ENCODE assay signal across 14 cellular contexts in genomic region chr2:9102861-9103662, GRCh38.
A peak's percentile ranks its signal among the peaks of the same experiment; 100 is the strongest.
DNase-seq lines count a peak whose midpoint lies in the region; ATAC-seq, FAIRE-seq and TF ChIP-seq lines count a peak whose summit lies in the region.
"Had no signal": no experiment of that assay in that cellular context is flagged by ENCODE, and none has a peak within 500 bp of the region (broad histone marks: within the 10 kb centered on the region; RNA-seq: fewer than 3 reads in every experiment).

No MANE protein-coding gene starts in this region.

- H3K9ac ChIP-seq in BLaER1 = no peak overlapping the region
- peak overlapping the region in 1 of 4 experiments; percentile 22; a peak in 2 of 7 replicates for H3K9ac ChIP-seq in H1 (replicated peaks in 1 of 4; ENCODE audit: extremely low read depth in 1 of 4, low read depth in 3 of 4, low read length in 3 of 4)

- no peak for FAIRE-seq in H1 (lab: Jason Lieb, UNC)

- H3K56ac ChIP-seq in H1 (replicated peaks; ENCODE audit: insufficient read length, low read depth, low read length) = no peak overlapping the region

- peaks cover 13% of the 10 kb centered on the region; the same call in 1 of the 2 replicates for H3K27me3 ChIP-seq in BLaER1
- peaks cover 0 to 20% (median 13%) of the 10 kb centered on the region in 4 experiments; a peak in 5 of 7 replicates for H3K27me3 ChIP-seq in H1 (replicated peaks in 1 of 4; ENCODE audit: control insufficient read depth in 3 of 4, extremely low read depth in 1 of 4, insufficient read depth in 3 of 4, low read length in 3 of 4)
- H3K27me3 ChIP-seq: uterus had no signal

- H2AFZ ChIP-seq in H1 (ENCODE audit: low read length) = peak overlapping the region; percentile 53; the same call in 1 of the 2 replicates

- peak overlapping the region; percentile 69; the same call in 1 of the 2 replicates for H2BK12ac ChIP-seq in H1 (ENCODE audit: low read depth, low read length)

- H3K14ac ChIP-seq in H1 (ENCODE audit: insufficient read length) = no peak overlapping the region

- no peaks in the 10 kb centered on the region for H3K79me2 ChIP-seq in H1 (ENCODE audit: control insufficient read depth in 1 of 2, insufficient read depth in 2 of 2, low read length in 2 of 2)

- H3K4me1 ChIP-seq in BLaER1 = peaks cover 59% of the 10 kb centered on the region
- H3K4me1 ChIP-seq in H1 (replicated peaks in 1 of 4; ENCODE audit: control insufficient read depth in 3 of 4, insufficient read depth in 4 of 4, low read length in 3 of 4) = peaks cover 0 to 18% (median 11%) of the 10 kb centered on the region in 4 experiments; a peak in 6 of 7 replicates
- H3K4me1 ChIP-seq: uterus had no signal

- H2AK5ac ChIP-seq in H1 (ENCODE audit: low read depth, low read length) = no peak overlapping the region

- DNase-seq in LNCaP clone FGC (ENCODE audit: low read depth) (peak; percentile 25), H1 (ENCODE audit: low read depth in 1 of 2, low spot score in 2 of 2) (peak in 1 of 2 experiments; percentile 60), mucosa of gallbladder (ENCODE audit: low spot score) (peak; percentile 66), ecto neural progenitor cell (ENCODE audit: low spot score) (no peak), globus pallidus (ENCODE audit: low spot score) (no peak)
- DNase-seq: activated CD4-positive, alpha-beta T cell treated with anti-CD3 and anti-CD28 coated beads, Interleukin-2, amount 50 U/mL, for 4 hours; activated naive CD8-positive, alpha-beta T cell treated with anti-CD3 and anti-CD28 coated beads for 36 hours; left cardiac atrium; NCI-H446; uterus had no signal

- no peak for TF ChIP-seq CTCF in LNCaP clone FGC (IDR thresholded peaks at IDR 0.05; ENCODE audit: control insufficient read depth, extremely low read depth, insufficient read depth)
- no peak; a peak in 1 of 4 replicates for TF ChIP-seq CTCF in H1 (IDR thresholded peaks at IDR 0.05; ENCODE audit: control extremely low read depth in 1 of 3, insufficient read depth in 1 of 3, low read depth in 1 of 3, low read length in 3 of 3)

- no peaks in the 10 kb centered on the region; the same call in 1 of the 2 replicates for H3K23me2 ChIP-seq in H1 (ENCODE audit: low read depth, low read length)

- no peak for TF ChIP-seq EP300 in H1 (IDR thresholded peaks at IDR 0.05; ENCODE audit: borderline replicate concordance in 1 of 2, low read depth in 2 of 2, low read length in 2 of 2)

- H4K5ac ChIP-seq in H1 (ENCODE audit: insufficient read length, low read depth, low read length) = no peak overlapping the region

- H3K36me3 ChIP-seq in BLaER1 (no peaks in the 10 kb centered on the region), H1 (ENCODE audit: control insufficient read depth in 2 of 4, insufficient read depth in 4 of 4, low read length in 3 of 4) (no peaks in the 10 kb centered on the region)
- H3K36me3 ChIP-seq: uterus had no signal

- no peak for TF ChIP-seq RAD21 in H1 (IDR thresholded peaks at IDR 0.05 in 1 of 2, conservative IDR thresholded peaks at IDR 0.05 in 1 of 2; ENCODE audit: low read depth in 2 of 2, low read length in 2 of 2)

- WGBS in H1 (ENCODE audit: extremely low coverage in 1 of 2, insufficient coverage in 1 of 2, insufficient read length in 1 of 2, insufficient replicate concordance in 2 of 2, low coverage in 1 of 2, low lambda C conversion rate in 2 of 2, missing lambda C conversion rate in 1 of 2), 2 experiments = 17% methylated on average over 18 of the region's 21 CpGs; no CpG with 5 or more reads in 1 of the 2 experiments

- ATAC-seq in HG02623 (IDR thresholded peaks at IDR 0.05; ENCODE audit: unreplicated experiment) (no peak), HG03196 (IDR thresholded peaks at IDR 0.05; ENCODE audit: unreplicated experiment) (no peak)
- ATAC-seq: left cardiac atrium had no signal

- POLR2A ChIA-PET in H1 (lab: Charles Lee; ENCODE audit: partially characterized antibody) = interaction anchor here (0.6 to 1.4 kb wide), 2 partner anchors 10 to 22 kb away, joined by 3 read pairs; no protein-coding TSS in a partner anchor

- no peak overlapping the region for H2BK15ac ChIP-seq in H1 (ENCODE audit: low read length)

- H3K4me2 ChIP-seq in BLaER1 (peak overlapping the region; percentile 47), H1 (ENCODE audit: insufficient read depth in 1 of 2, low read depth in 2 of 2, low read length in 2 of 2) (peak overlapping the region; percentile 68 to 77)

- H2BK120ac ChIP-seq in H1 (replicated peaks; ENCODE audit: low read depth, low read length) = no peak overlapping the region

- H4K20me1 ChIP-seq in BLaER1 (no peaks in the 10 kb centered on the region), H1 (replicated peaks in 1 of 2; ENCODE audit: control insufficient read depth in 1 of 2, insufficient read depth in 2 of 2, low read length in 2 of 2) (no peaks in the 10 kb centered on the region)

- H3K27ac ChIP-seq in BLaER1 = no peak overlapping the region
- no peak overlapping the region for H3K27ac ChIP-seq in H1 (ENCODE audit: low read depth, low read length)
- H3K27ac ChIP-seq: SK-N-MC, uterus had no signal

- H2BK5ac ChIP-seq in H1 (ENCODE audit: low read depth, low read length) = 0 out of 2 replicates have a peak overlapping the region, but pooled peaks have one; percentile 4

- CTCF ChIA-PET in H1 (lab: Charles Lee; ENCODE audit: partially characterized antibody) = interaction anchor here (0.6 to 2.8 kb wide), 7 partner anchors 10 to 908 kb away, joined by 3 to 12 read pairs (median 4); no protein-coding TSS in a partner anchor

- H3K4me3 ChIP-seq in BLaER1 (no peak overlapping the region), LNCaP clone FGC (ENCODE audit: low read depth, low read length) (no peak overlapping the region), H1 (ENCODE audit: extremely low read depth in 1 of 4, insufficient read depth in 2 of 4, low read depth in 3 of 4, low read length in 4 of 4) (peak overlapping the region in 3 of 4 experiments; percentile 11 to 47 (median 29); a peak in 6 of 8 replicates)
- H3K4me3 ChIP-seq: SK-N-MC, uterus had no signal

- H3K4ac ChIP-seq in H1 (replicated peaks; ENCODE audit: insufficient read length, low read depth, low read length) = no peak overlapping the region

- no peak for TF ChIP-seq POLR2A in H1 (IDR thresholded peaks at IDR 0.05; ENCODE audit: control extremely low read depth in 1 of 2, low read depth in 2 of 2, low read length in 2 of 2)

- no peaks in the 10 kb centered on the region; the same call in 1 of the 2 replicates for H3K79me1 ChIP-seq in H1 (ENCODE audit: low read depth, low read length)

- H3K23ac ChIP-seq in H1 (ENCODE audit: insufficient read length) = no peak overlapping the region

- H3K9me3 ChIP-seq in BLaER1 = no peaks in the 10 kb centered on the region
- H3K9me3 ChIP-seq in H1 (ENCODE audit: insufficient read depth in 2 of 2, low read depth in 1 of 2, low read length in 1 of 2) = no peaks in the 10 kb centered on the region
- H3K9me3 ChIP-seq: uterus had no signal

- peak overlapping the region; percentile 43 for H3K18ac ChIP-seq in H1 (ENCODE audit: extremely low read depth, low read length)

- H2BK20ac ChIP-seq in H1 (ENCODE audit: low read length) = peak overlapping the region; percentile 36; the same call in 1 of the 2 replicates

- no peak overlapping the region for H4K91ac ChIP-seq in H1 (replicated peaks; ENCODE audit: insufficient read length, low read length)

- no peak overlapping the region for H4K8ac ChIP-seq in H1 (ENCODE audit: extremely low read depth, insufficient read depth, low read length)

TF ChIP-seq in H1, 55 proteins besides CTCF, POLR2A, EP300 and RAD21:
- TF ChIP-seq E2F6 (IDR thresholded peaks at IDR 0.05) = peak; percentile 92
- peak; percentile 82 for TF ChIP-seq MAX (IDR thresholded peaks at IDR 0.05)
- TF ChIP-seq KDM1A (IDR thresholded peaks at IDR 0.05; ENCODE audit: borderline replicate concordance, low read length) = no peak
- TF ChIP-seq SP1 (IDR thresholded peaks at IDR 0.05; ENCODE audit: low read depth, low read length) = 0 out of 2 replicates have a peak, but pooled peaks have one; percentile 52
- TF ChIP-seq JUN (IDR thresholded peaks at IDR 0.05; ENCODE audit: low read depth, low read length) = no peak
- TF ChIP-seq TAF1 (IDR thresholded peaks at IDR 0.05; ENCODE audit: low read depth, low read length) = no peak
- TF ChIP-seq ASH2L (IDR thresholded peaks at IDR 0.05; ENCODE audit: low read length) = peak; percentile 50
- no peak for TF ChIP-seq CBX8 (IDR thresholded peaks at IDR 0.05; ENCODE audit: borderline replicate concordance, low read depth, low read length)
- peak; percentile 52 for TF ChIP-seq KDM4A (IDR thresholded peaks at IDR 0.05; ENCODE audit: low read depth, low read length, severe bottlenecking)
- peak; percentile 32 for TF ChIP-seq SIX5 (IDR thresholded peaks at IDR 0.05; ENCODE audit: low read depth, low read length)
- TF ChIP-seq SP4 (IDR thresholded peaks at IDR 0.05; ENCODE audit: low read length) = no peak
- peak; percentile 58; the same call in 1 of the 2 replicates for TF ChIP-seq RBBP5 (IDR thresholded peaks at IDR 0.05; ENCODE audit: borderline replicate concordance, low read depth, low read length)
- peak in 1 of 2 experiments; percentile 47; a peak in 1 of 4 replicates for TF ChIP-seq SIN3A (conservative IDR thresholded peaks at IDR 0.05 in 1 of 2, IDR thresholded peaks at IDR 0.05 in 1 of 2; ENCODE audit: low read depth in 1 of 2, low read length in 2 of 2)
- no peak for TF ChIP-seq POU5F1 (IDR thresholded peaks at IDR 0.05; ENCODE audit: low read depth, low read length)

Comparison
In these comparisons a context has a peak if more than half of its experiments do, and no peak if none do; other contexts are left out.
1. H3K4me3 ChIP-seq: peak in H1 (3 of 4); none in BLaER1 (single experiment) and LNCaP clone FGC (single experiment).
2. DNase-seq: peak in LNCaP clone FGC (single experiment) and mucosa of gallbladder (single experiment); none in ecto neural progenitor cell (single experiment) and globus pallidus (single experiment).